In the genomic region with DNA sequence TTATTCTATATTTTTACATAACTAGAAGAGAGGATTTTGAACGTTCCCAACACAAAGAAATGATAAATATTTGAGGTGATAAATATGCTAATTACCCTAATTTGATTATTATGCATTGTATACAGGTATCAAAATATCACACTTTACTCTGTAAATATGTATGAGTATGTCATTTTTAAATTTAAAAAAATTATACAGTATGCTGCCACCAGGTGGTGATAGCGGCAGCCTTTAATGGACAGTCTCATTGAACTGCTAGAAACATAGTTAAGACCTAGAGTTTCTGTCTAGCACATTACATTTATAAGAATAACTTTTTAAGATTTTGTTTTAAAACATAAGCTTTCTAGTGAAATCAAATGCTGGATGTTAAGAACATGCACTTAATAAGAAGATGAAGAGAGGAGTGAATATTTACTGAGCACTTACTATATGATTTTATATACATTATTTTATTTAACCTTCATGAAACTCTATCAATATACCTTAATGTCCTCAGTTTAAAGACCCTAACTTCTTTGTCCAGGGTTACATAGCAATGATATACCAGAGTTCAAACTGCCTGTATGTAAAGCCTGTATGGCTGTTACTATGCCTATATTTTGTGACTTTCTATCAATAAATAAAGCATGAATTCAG, we compare ENCODE assay signal across 8 cellular contexts.
DNase-seq lines count a peak whose midpoint lies in the region; ATAC-seq, FAIRE-seq and TF ChIP-seq lines count a peak whose summit lies in the region.

No MANE protein-coding gene starts in this region.

- no peak overlapping the region for H3K27ac ChIP-seq in WERI-Rb-1
- no peak overlapping the region for H3K27ac ChIP-seq in suprapubic skin

- peak; percentile 93 for ATAC-seq in GM19455 (IDR thresholded peaks at IDR 0.05; ENCODE audit: unreplicated experiment)

- TF ChIP-seq EP300 in suprapubic skin (IDR thresholded peaks at IDR 0.05): no peak

- H3K9me3 ChIP-seq in WERI-Rb-1 (ENCODE audit: severe bottlenecking): no peaks in the 10 kb centered on the region
- H3K9me3 ChIP-seq in suprapubic skin: no peaks in the 10 kb centered on the region

- DNase-seq in NCI-H2081 (lab: John Stamatoyannopoulos, UW) (peak; percentile 9 to 35), NCI-H2081 treated with DMSO at 0.1 percent for 48 hours (lab: John Stamatoyannopoulos, UW) (no peak), HTR-8/SVneo (ENCODE audit: insufficient read length, low spot score) (peak; percentile 1), WERI-Rb-1 (peak; percentile 55), suprapubic skin (ENCODE audit: low spot score in 2 of 2) (no peak), HPDE6-E6E7 (ENCODE audit: extremely low spot score) (no peak)

- H3K4me1 ChIP-seq in suprapubic skin: no peaks in the 10 kb centered on the region

- H3K36me3 ChIP-seq in WERI-Rb-1: no peaks in the 10 kb centered on the region
- no peaks in the 10 kb centered on the region for H3K36me3 ChIP-seq in suprapubic skin

- peak; percentile 34; the same call in 1 of the 2 replicates for TF ChIP-seq CTCF in WERI-Rb-1 (IDR thresholded peaks at IDR 0.05; ENCODE audit: low read depth, low read length)
- peak in 1 of 2 donors; percentile 44 for TF ChIP-seq CTCF in suprapubic skin (IDR thresholded peaks at IDR 0.05)

- WGBS in suprapubic skin: 39% methylated on average over 2 of the region's 2 CpGs

- FAIRE-seq in HTR-8/SVneo (lab: Jason Lieb, UNC) (no peak), islet of Langerhans (lab: Jason Lieb, UNC) (peak; percentile 100)

- no peak overlapping the region for H3K4me3 ChIP-seq in WERI-Rb-1 (ENCODE audit: low read depth, low read length)
- H3K4me3 ChIP-seq in suprapubic skin: no peak overlapping the region

- no peak for TF ChIP-seq POLR2A in suprapubic skin (IDR thresholded peaks at IDR 0.05)

- H3K27me3 ChIP-seq in WERI-Rb-1 (ENCODE audit: insufficient read depth, low read depth, severe bottlenecking): no peaks in the 10 kb centered on the region
- no peaks in the 10 kb centered on the region for H3K27me3 ChIP-seq in suprapubic skin

Comparison
In these comparisons a context has a peak if more than half of its experiments do, and no peak if none do; other contexts are left out.
1. DNase-seq: peak in NCI-H2081 (2 of 2), HTR-8/SVneo (single experiment) and WERI-Rb-1 (single experiment); none in NCI-H2081 treated with DMSO at 0.1 percent for 48 hours (single experiment), suprapubic skin (0 of 2) and HPDE6-E6E7 (single experiment).